ENCODE assay signal across 15 cellular contexts in genomic region chr16:19432429-19432828, GRCh38. TPM values are rescaled to one million over a fixed set of nuclear protein-coding genes. Genes with fewer than 3 reads are reported as not detected.
DNase-seq lines count a peak whose midpoint lies in the region; TF ChIP-seq lines count a peak whose summit lies in the region.
"Had no signal": no experiment of that assay in that cellular context is flagged by ENCODE, and none has a peak within 500 bp of the region (broad histone marks: within the 10 kb centered on the region; RNA-seq: fewer than 3 reads in every experiment).

No MANE protein-coding gene starts in this region.

- no peaks in the 10 kb centered on the region for H3K9me2 ChIP-seq in PC-9 (ENCODE audit: insufficient read depth)

- CTCF ChIA-PET in Calu3 (lab: Charles Lee): interaction anchor here (0.6 to 3.5 kb wide), 16 partner anchors 14 to 324 kb away, joined by 3 to 44 read pairs (median 5); partner anchors contain the start of gene TMC5
- CTCF ChIA-PET in PC-9 (lab: Charles Lee): interaction anchor here (1.0 kb wide), 1 partner anchor 951 kb away, joined by 3 read pairs; no protein-coding TSS in a partner anchor

- H3K79me2 ChIP-seq in PC-9 (ENCODE audit: low read depth): peaks cover 39% of the 10 kb centered on the region

- peak overlapping the region; percentile 33 for H3K4me2 ChIP-seq in PC-9

- H3F3A ChIP-seq in PC-9 (ENCODE audit: insufficient read depth, low read depth): peaks cover 29% of the 10 kb centered on the region

- POLR2A ChIA-PET in PC-9 (lab: Charles Lee; ENCODE audit: unreplicated experiment): interaction anchor here (0.5 to 0.9 kb wide), 4 partner anchors 13 to 88 kb away, joined by 3 to 7 read pairs (median 6); no protein-coding TSS in a partner anchor

- intact Hi-C loops in Calu3 (cut with micrococcal nuclease; ENCODE audit: unreplicated experiment) (loop anchor here (1.0 to 5.0 kb wide), 4 partner anchors 13 to 325 kb away; no protein-coding TSS in a partner anchor), PC-9 (cut with micrococcal nuclease; ENCODE audit: unreplicated experiment) (loop anchor here (1.0 to 2.0 kb wide), 2 partner anchors 36 to 48 kb away; no protein-coding TSS in a partner anchor)

- H3K4me1 ChIP-seq in PC-9 (replicated peaks; ENCODE audit: insufficient read depth) (peaks cover 22% of the 10 kb centered on the region), liver (ENCODE audit: control insufficient read depth in 4 of 4, insufficient read depth in 4 of 4, low read length in 3 of 4) (peaks cover 4 to 7% (median 5%) of the 10 kb centered on the region in 4 donors)
- H3K4me1 ChIP-seq: heart left ventricle had no signal

- no peak overlapping the region for H3K9ac ChIP-seq in liver (ENCODE audit: low read depth in 1 of 2, low read length in 2 of 2)

- BruUV-seq in Calu3 (replicated peaks; lab: Mats Ljungman, UMichigan) (no TSS peak), PC-9 (replicated peaks; lab: Mats Ljungman, UMichigan) (no TSS peak)

- no peak overlapping the region for H3K4me3 ChIP-seq in PC-9
- no peak overlapping the region for H3K4me3 ChIP-seq in liver (ENCODE audit: low read depth in 1 of 3, low read length in 3 of 3)
- H3K4me3 ChIP-seq: heart left ventricle had no signal

- H3K4me3 Mint-ChIP-seq in Calu3 (ENCODE audit: low read depth, unreplicated experiment) (peak overlapping the region; percentile 57), immature natural killer cell (no peak overlapping the region)
- H3K4me3 Mint-ChIP-seq: activated naive CD4-positive, alpha-beta T cell treated with anti-CD3 and anti-CD28 coated beads, Interleukin-2, amount 10 ng/mL, durations not matched to agents 7 days and 5 days; dendritic cell treated with granulocyte-macrophage colony-stimulating factor and Interleukin-4, amounts not matched to agents 40 ng/mL and 50 ng/mL, for 4 days; nephron progenitor cell had no signal

- TF ChIP-seq CTCF in Calu3 (IDR thresholded peaks at IDR 0.05; ENCODE audit: unreplicated experiment) (no peak), PC-9 (conservative IDR thresholded peaks at IDR 0.05) (no peak), liver (IDR thresholded peaks at IDR 0.05; ENCODE audit: low read depth, low read length, missing input control) (no peak), GM10266 (IDR thresholded peaks at IDR 0.05; ENCODE audit: control insufficient read depth, insufficient read depth, low read depth, missing control alignments) (no peak)

- H3K27ac ChIP-seq in PC-9 (peak overlapping the region; percentile 87), liver (ENCODE audit: low read depth in 1 of 2, low read length in 2 of 2) (no peak overlapping the region)
- H3K27ac ChIP-seq: heart left ventricle had no signal

- H3K9me3 ChIP-seq in PC-9 (ENCODE audit: insufficient read depth, low read depth) (no peaks in the 10 kb centered on the region), liver (ENCODE audit: control insufficient read depth in 4 of 4, low read length in 3 of 4) (no peaks in the 10 kb centered on the region)
- H3K9me3 ChIP-seq: heart left ventricle had no signal

- TF ChIP-seq RAD21 in liver (IDR thresholded peaks at IDR 0.05): peak; percentile 8 to 31

- no peaks in the 10 kb centered on the region for H4K20me1 ChIP-seq in PC-9 (ENCODE audit: insufficient read depth)

- no peaks in the 10 kb centered on the region for H3K27me3 ChIP-seq in PC-9 (ENCODE audit: insufficient read depth, low read depth)
- no peaks in the 10 kb centered on the region for H3K27me3 ChIP-seq in liver (ENCODE audit: control insufficient read depth in 4 of 4, insufficient read depth in 4 of 4, low read length in 3 of 4)

- peak overlapping the region; percentile 100 for H3K27ac Mint-ChIP-seq in Calu3 (ENCODE audit: unreplicated experiment)
- H3K27ac Mint-ChIP-seq in immature natural killer cell: no peak overlapping the region
- H3K27ac Mint-ChIP-seq: activated naive CD4-positive, alpha-beta T cell treated with anti-CD3 and anti-CD28 coated beads, Interleukin-2, amount 10 ng/mL, durations not matched to agents 7 days and 5 days; dendritic cell treated with granulocyte-macrophage colony-stimulating factor and Interleukin-4, amounts not matched to agents 40 ng/mL and 50 ng/mL, for 4 days; nephron progenitor cell had no signal

- H3K9me3 Mint-ChIP-seq in Calu3 (ENCODE audit: low read depth, unreplicated experiment): no peaks in the 10 kb centered on the region
- no peaks in the 10 kb centered on the region for H3K9me3 Mint-ChIP-seq in immature natural killer cell
- H3K9me3 Mint-ChIP-seq: activated naive CD4-positive, alpha-beta T cell treated with anti-CD3 and anti-CD28 coated beads, Interleukin-2, amount 10 ng/mL, durations not matched to agents 7 days and 5 days; nephron progenitor cell had no signal

- no peaks in the 10 kb centered on the region for H3K27me3 Mint-ChIP-seq in Calu3 (ENCODE audit: unreplicated experiment)
- peaks cover 0 to 7% (median 3%) of the 10 kb centered on the region in 3 donors for H3K27me3 Mint-ChIP-seq in immature natural killer cell (ENCODE audit: low read depth in 3 of 3)
- H3K27me3 Mint-ChIP-seq: activated naive CD4-positive, alpha-beta T cell treated with anti-CD3 and anti-CD28 coated beads, Interleukin-2, amount 10 ng/mL, durations not matched to agents 7 days and 5 days had no signal

- H2AFZ ChIP-seq in PC-9: no peak overlapping the region

- H3K4me1 Mint-ChIP-seq in Calu3 (ENCODE audit: low read depth, unreplicated experiment) (peaks cover 85% of the 10 kb centered on the region), immature natural killer cell (no peaks in the 10 kb centered on the region)
- H3K4me1 Mint-ChIP-seq: nephron progenitor cell had no signal

- peaks cover 34% of the 10 kb centered on the region for H3K36me3 ChIP-seq in PC-9 (ENCODE audit: low read depth)
- H3K36me3 ChIP-seq in liver (ENCODE audit: control insufficient read depth in 4 of 4, insufficient read depth in 3 of 4, low read depth in 1 of 4, low read length in 3 of 4): no peaks in the 10 kb centered on the region
- H3K36me3 ChIP-seq: heart left ventricle had no signal

- peak; percentile 78 for DNase-seq in Calu3
- peak; percentile 12 for DNase-seq in M059J (ENCODE audit: low read depth)
- peak; percentile 49 to 98 for DNase-seq in PC-9
- no peak for DNase-seq in NK-92 treated with Interleukin-12 subunit alpha and Interleukin-12 subunit beta, amount 100 ng/mL, for 24 hours (lab: John Stamatoyannopoulos, UW)
- no peak for DNase-seq in ureter (ENCODE audit: low spot score)
- DNase-seq in GM10266 (ENCODE audit: extremely low spot score): no peak
- no peak for DNase-seq in immature natural killer cell
- DNase-seq: activated CD4-positive, alpha-beta T cell treated with anti-CD3 and anti-CD28 coated beads for 1 hour; activated naive CD4-positive, alpha-beta T cell treated with anti-CD3 and anti-CD28 coated beads, Interleukin-2, amount 10 ng/mL, durations not matched to agents 7 days and 5 days; heart left ventricle; KG1; nephron progenitor cell; SHP77 treated with DMSO at 0.1 percent for 48 hours had no signal

- peaks cover 86% of the 10 kb centered on the region for H3K36me3 Mint-ChIP-seq in Calu3 (ENCODE audit: insufficient read depth, unreplicated experiment)
- no peaks in the 10 kb centered on the region for H3K36me3 Mint-ChIP-seq in immature natural killer cell
- H3K36me3 Mint-ChIP-seq: activated naive CD4-positive, alpha-beta T cell treated with anti-CD3 and anti-CD28 coated beads, Interleukin-2, amount 10 ng/mL, durations not matched to agents 7 days and 5 days had no signal

TF ChIP-seq in liver, 16 proteins besides CTCF, POLR2A, EP300 and RAD21 (continues in another document):
- peak; percentile 81 for TF ChIP-seq FOXA2 (IDR thresholded peaks at IDR 0.05)
- TF ChIP-seq NR2F2 (IDR thresholded peaks at IDR 0.05): no peak
- TF ChIP-seq HNF4A (conservative IDR thresholded peaks at IDR 0.05): peak; percentile 37 to 60
- TF ChIP-seq TAF1 (conservative IDR thresholded peaks at IDR 0.05): no peak
- peak; percentile 66 for TF ChIP-seq YY1 (IDR thresholded peaks at IDR 0.05)
- peak in 1 of 2 donors; percentile 63 for TF ChIP-seq JUND (IDR thresholded peaks at IDR 0.05)
- TF ChIP-seq EGR1 (IDR thresholded peaks at IDR 0.05; ENCODE audit: low read depth in 2 of 2): peak; percentile 67 to 81
- TF ChIP-seq ATF3 (IDR thresholded peaks at IDR 0.05): peak; percentile 34
- peak; percentile 66 for TF ChIP-seq FOXA1 (IDR thresholded peaks at IDR 0.05)
- TF ChIP-seq ZBTB33 (IDR thresholded peaks at IDR 0.05): peak; percentile 76
- TF ChIP-seq RXRA (IDR thresholded peaks at IDR 0.05): peak; percentile 48 to 73
- peak; percentile 77 for TF ChIP-seq SP1 (IDR thresholded peaks at IDR 0.05)

RNA-seq across cellular contexts. Expression of gene TMC5, which starts 14.7 kb away (rescaled TPM):
- total RNA-seq in Calu3 (2022) (117 and 149 TPM in 2 replicates), PC-9 (2021) (22.1 and 52.5 TPM in 2 replicates), liver (1 to 10 TPM in 1 of 2 donors, under 1 TPM in 1; 0.50 to 1.2 TPM), ureter (21.1 TPM)
- 0.15 TPM in 1 of 2 replicates, not detected in the other for total RNA-seq in M059J (2014; rRNA removed; shearing (Covaris generic))
- polyA plus RNA-seq in liver (1 to 10 TPM in 1 of 2 donors, under 1 TPM in 1; 0.54 to 1.1 TPM), immature natural killer cell (not detected)
- polyA plus RNA-seq: heart left ventricle had no signal

Comparison
In these comparisons a context has a peak if more than half of its experiments do, and no peak if none do; other contexts are left out.
1. DNase-seq: peak in Calu3 (single experiment), M059J (single experiment) and PC-9 (2 of 2); none in NK-92 treated with Interleukin-12 subunit alpha and Interleukin-12 subunit beta, amount 100 ng/mL, for 24 hours (single experiment), ureter (single experiment), GM10266 (single experiment) and immature natural killer cell (0 of 3).